ENCODE assay signal across 25 cellular contexts in the genomic region with DNA sequence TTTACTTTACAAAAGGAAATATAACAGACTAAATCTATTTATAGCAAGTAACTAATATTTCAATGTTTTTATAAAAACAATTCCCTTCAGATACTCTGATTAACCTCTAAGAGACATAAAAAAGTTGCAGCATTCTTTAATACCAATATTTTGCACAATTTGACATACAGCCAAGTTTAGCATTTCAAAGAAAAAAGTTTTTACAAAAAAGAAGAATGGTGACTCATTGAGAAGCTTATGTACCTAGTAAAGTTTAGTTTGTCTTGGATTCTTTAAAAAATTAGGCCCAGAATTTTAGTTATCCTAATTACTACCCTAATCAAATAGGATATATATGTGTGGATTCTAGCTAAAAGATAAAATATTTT. TPM values are rescaled to one million over a fixed set of nuclear protein-coding genes. Genes with fewer than 3 reads are reported as not detected.
DNase-seq lines count a peak whose midpoint lies in the region; ATAC-seq and TF ChIP-seq lines count a peak whose summit lies in the region.
"Had no signal": no experiment of that assay in that cellular context is flagged by ENCODE, and none has a peak within 500 bp of the region (broad histone marks: within the 10 kb centered on the region; RNA-seq: fewer than 3 reads in every experiment).

No MANE protein-coding gene starts in this region.

- H3F3A ChIP-seq in SK-N-SH (replicated peaks; ENCODE audit: insufficient read depth): no peaks in the 10 kb centered on the region

- H3K4me3 ChIP-seq in SK-N-SH (ENCODE audit: low read depth in 2 of 2, low read length in 1 of 2) (no peak overlapping the region), astrocyte of the spinal cord (ENCODE audit: low read depth, low read length) (no peak overlapping the region), fibroblast of pulmonary artery (replicated peaks; ENCODE audit: low read depth, low read length) (no peak overlapping the region), suprapubic skin (no peak overlapping the region)
- H3K4me3 ChIP-seq: K562, Peyer's patch had no signal

- CTCF ChIA-PET in SK-N-SH (lab: Yijun Ruan, JAX): interaction anchor here (0.7 to 4.4 kb wide), 3 partner anchors 13 to 444 kb away, joined by 3 to 19 read pairs (median 3); no protein-coding TSS in a partner anchor

- peak overlapping the region; percentile 2; the same call in 1 of the 2 replicates for H3K4me2 ChIP-seq in SK-N-SH

- H3K36me3 ChIP-seq in SK-N-SH (replicated peaks in 1 of 2; ENCODE audit: control insufficient read depth in 1 of 2, insufficient read depth in 2 of 2, low read length in 1 of 2) (no peaks in the 10 kb centered on the region), suprapubic skin (no peaks in the 10 kb centered on the region)
- H3K36me3 ChIP-seq: BE2C, Peyer's patch had no signal

- no peaks in the 10 kb centered on the region for H3K9me2 ChIP-seq in SK-N-SH

- DNase-seq in SK-N-SH (no peak), astrocyte of the spinal cord (ENCODE audit: low read depth, low spot score) (peak; percentile 38), fibroblast of pulmonary artery (ENCODE audit: low read depth) (peak; percentile 42), suprapubic skin (ENCODE audit: low spot score in 2 of 2) (no peak), NCI-H774 (lab: John Stamatoyannopoulos, UW) (no peak)
- DNase-seq: BE2C; Caco-2; CD4-positive, alpha-beta T cell; DMS153; GDM1; HCEC 1CT; NCI-H1417 treated with DMSO at 0.1 percent for 48 hours; NCI-H2081; NCI-H2171 treated with DMSO at 0.1 percent for 48 hours; NCI-H446; NCI-H69; NK-92 treated with Interleukin-12 subunit alpha and Interleukin-12 subunit beta, amount 100 ng/mL, for 24 hours; Peyer's patch had no signal

- no peak for ATAC-seq in SK-N-SH treated with all-trans-retinoic acid at 6 μM for 48 hours
- no peak for ATAC-seq in HG02840 (IDR thresholded peaks at IDR 0.05; ENCODE audit: low FRiP score, unreplicated experiment)
- no peak for ATAC-seq in GM21367 (IDR thresholded peaks at IDR 0.05; ENCODE audit: unreplicated experiment)
- ATAC-seq: K562 had no signal

- in situ Hi-C loops in astrocyte of the spinal cord (cut with HindIII; ENCODE audit: low sequenced_read_pairs): no loop called here

- no peaks in the 10 kb centered on the region for H4K20me1 ChIP-seq in SK-N-SH (ENCODE audit: insufficient read depth)

- TF ChIP-seq CTCF in SK-N-SH (IDR thresholded peaks at IDR 0.05): no peak
- no peak for TF ChIP-seq CTCF in astrocyte of the spinal cord (IDR thresholded peaks at IDR 0.05; ENCODE audit: low read depth, low read length)
- no peak for TF ChIP-seq CTCF in fibroblast of pulmonary artery (IDR thresholded peaks at IDR 0.05; ENCODE audit: low read length, missing control alignments)
- TF ChIP-seq CTCF in suprapubic skin (IDR thresholded peaks at IDR 0.05): no peak

- no peaks in the 10 kb centered on the region for H3K4me1 ChIP-seq in SK-N-SH (ENCODE audit: control insufficient read depth in 1 of 2, insufficient read depth in 2 of 2, low read depth in 1 of 2, low read length in 1 of 2)
- no peaks in the 10 kb centered on the region for H3K4me1 ChIP-seq in suprapubic skin
- H3K4me1 ChIP-seq: BE2C, Caco-2, Peyer's patch had no signal

- H3K27me3 ChIP-seq in SK-N-SH (ENCODE audit: insufficient read depth): no peaks in the 10 kb centered on the region
- no peaks in the 10 kb centered on the region for H3K27me3 ChIP-seq in suprapubic skin
- H3K27me3 ChIP-seq: BE2C, Peyer's patch had no signal

- H3K27ac ChIP-seq in SK-N-SH (ENCODE audit: low read depth in 2 of 2, low read length in 1 of 2) (peak overlapping the region in 1 of 2 experiments; percentile 27; a peak in 1 of 4 replicates), suprapubic skin (no peak overlapping the region)
- H3K27ac ChIP-seq: 22Rv1, Peyer's patch had no signal

- no peak for TF ChIP-seq RAD21 in SK-N-SH (IDR thresholded peaks at IDR 0.05; ENCODE audit: low read length)

- H3K79me2 ChIP-seq in SK-N-SH (ENCODE audit: insufficient read depth): no peaks in the 10 kb centered on the region

- no peak overlapping the region for H3K9ac ChIP-seq in SK-N-SH

- no peaks in the 10 kb centered on the region for H3K9me3 ChIP-seq in SK-N-SH
- no peaks in the 10 kb centered on the region for H3K9me3 ChIP-seq in suprapubic skin
- H3K9me3 ChIP-seq: BE2C, Caco-2, Peyer's patch had no signal

- TF ChIP-seq POLR2A in suprapubic skin (IDR thresholded peaks at IDR 0.05): no peak

- no peak for TF ChIP-seq EP300 in SK-N-SH (IDR thresholded peaks at IDR 0.05; ENCODE audit: borderline replicate concordance in 1 of 2, low read depth in 1 of 2, low read length in 1 of 2)
- no peak for TF ChIP-seq EP300 in suprapubic skin (IDR thresholded peaks at IDR 0.05)

- POLR2A ChIA-PET in SK-N-SH (lab: Yijun Ruan, JAX): no interaction called here

- H2AFZ ChIP-seq in SK-N-SH (ENCODE audit: low read depth): no peak overlapping the region

TF ChIP-seq in SK-N-SH, 30 proteins besides CTCF, POLR2A, EP300 and RAD21 (continues in another document):
- no peak for TF ChIP-seq TEAD4 (IDR thresholded peaks at IDR 0.05; ENCODE audit: borderline replicate concordance, insufficient read depth)
- TF ChIP-seq GABPA (IDR thresholded peaks at IDR 0.05; ENCODE audit: low read depth): no peak
- TF ChIP-seq FOSL2 (IDR thresholded peaks at IDR 0.05; ENCODE audit: borderline replicate concordance, low read depth): no peak
- no peak for TF ChIP-seq REST (IDR thresholded peaks at IDR 0.05; ENCODE audit: low read depth, low read length)
- no peak for TF ChIP-seq ELF1 (IDR thresholded peaks at IDR 0.05)
- TF ChIP-seq RXRA (IDR thresholded peaks at IDR 0.05; ENCODE audit: borderline replicate concordance, low read depth): no peak

TF ChIP-seq in SK-N-SH treated with all-trans-retinoic acid at 6 μM for 48 hours, 23 proteins besides CTCF, POLR2A, EP300 and RAD21 (continues in another document):
- TF ChIP-seq TCF4 (CRISPR knock-in tag; IDR thresholded peaks at IDR 0.05; ENCODE audit: borderline replicate concordance): no peak
- TF ChIP-seq BACH2 (CRISPR knock-in tag; IDR thresholded peaks at IDR 0.05; ENCODE audit: borderline replicate concordance): no peak
- no peak for TF ChIP-seq ZNF565 (CRISPR knock-in tag; conservative IDR thresholded peaks at IDR 0.05; ENCODE audit: low read depth)
- no peak for TF ChIP-seq CSDC2 (CRISPR knock-in tag; IDR thresholded peaks at IDR 0.05)
- TF ChIP-seq ISL1 (CRISPR knock-in tag; IDR thresholded peaks at IDR 0.05): no peak
- TF ChIP-seq TSHZ2 (CRISPR knock-in tag; IDR thresholded peaks at IDR 0.05): no peak
- TF ChIP-seq POU6F1 (CRISPR knock-in tag; IDR thresholded peaks at IDR 0.05; ENCODE audit: borderline replicate concordance, low read depth): no peak
- TF ChIP-seq, protein P1, sequence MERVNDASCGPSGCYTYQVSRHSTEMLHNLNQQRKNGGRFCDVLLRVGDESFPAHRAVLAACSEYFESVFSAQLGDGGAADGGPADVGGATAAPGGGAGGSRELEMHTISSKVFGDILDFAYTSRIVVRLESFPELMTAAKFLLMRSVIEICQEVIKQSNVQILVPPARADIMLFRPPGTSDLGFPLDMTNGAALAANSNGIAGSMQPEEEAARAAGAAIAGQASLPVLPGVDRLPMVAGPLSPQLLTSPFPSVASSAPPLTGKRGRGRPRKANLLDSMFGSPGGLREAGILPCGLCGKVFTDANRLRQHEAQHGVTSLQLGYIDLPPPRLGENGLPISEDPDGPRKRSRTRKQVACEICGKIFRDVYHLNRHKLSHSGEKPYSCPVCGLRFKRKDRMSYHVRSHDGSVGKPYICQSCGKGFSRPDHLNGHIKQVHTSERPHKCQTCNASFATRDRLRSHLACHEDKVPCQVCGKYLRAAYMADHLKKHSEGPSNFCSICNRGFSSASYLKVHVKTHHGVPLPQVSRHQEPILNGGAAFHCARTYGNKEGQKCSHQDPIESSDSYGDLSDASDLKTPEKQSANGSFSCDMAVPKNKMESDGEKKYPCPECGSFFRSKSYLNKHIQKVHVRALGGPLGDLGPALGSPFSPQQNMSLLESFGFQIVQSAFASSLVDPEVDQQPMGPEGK (CRISPR knock-in tag; IDR thresholded peaks at IDR 0.05; ENCODE audit: borderline replicate concordance): no peak
- TF ChIP-seq ZC3H10 (CRISPR knock-in tag; IDR thresholded peaks at IDR 0.05): no peak

RNA-seq across cellular contexts. Expression of gene DAZL, which starts 17.5 kb away (rescaled TPM):
- not detected in 2 replicates for polyA plus RNA-seq in SK-N-SH (2012; rRNA removed)
- polyA plus RNA-seq in SK-N-SH (2012; cell fraction: cytosol; rRNA removed): not detected in 2 replicates
- polyA plus RNA-seq in SK-N-SH (2012; cell fraction: nucleus; rRNA removed): not detected in 2 replicates
- total RNA-seq in suprapubic skin: under 1 TPM in 1 of 4 donors, not detected in 3; 0.25 TPM
- total RNA-seq: Caco-2; CD4-positive, alpha-beta T cell; Daoy; K562; Peyer's patch had no signal
- polyA plus RNA-seq: AG04450, K562 had no signal

Comparison
In these comparisons a context has a peak if more than half of its experiments do, and no peak if none do; other contexts are left out.
1. DNase-seq: peak in astrocyte of the spinal cord (single experiment) and fibroblast of pulmonary artery (single experiment); none in SK-N-SH (single experiment), suprapubic skin (0 of 2) and NCI-H774 (single experiment).